ENCODE assay signal across 15 cellular contexts in the genomic region with DNA sequence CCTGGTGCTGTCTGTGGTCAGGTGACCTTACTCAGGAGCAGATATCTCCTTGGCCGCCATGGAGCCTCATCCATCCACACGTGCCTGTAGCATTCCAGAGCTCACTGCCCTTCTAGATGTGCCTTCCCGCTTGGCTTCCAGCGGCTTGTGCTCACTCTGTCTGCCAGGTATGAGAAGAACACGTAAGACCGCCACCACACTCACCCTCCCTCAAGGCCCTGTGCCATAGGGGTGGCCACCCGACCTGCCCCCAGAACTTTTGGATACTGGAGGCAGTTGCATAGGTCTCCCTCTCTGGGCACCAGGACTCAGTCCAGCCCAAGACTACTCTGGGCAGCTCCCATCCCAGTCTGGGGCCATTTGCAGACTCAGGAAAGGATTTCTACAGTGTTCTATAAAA. TPM values are rescaled to one million over a fixed set of nuclear protein-coding genes. Genes with fewer than 3 reads are reported as not detected.
DNase-seq lines count a peak whose midpoint lies in the region; ATAC-seq, FAIRE-seq and TF ChIP-seq lines count a peak whose summit lies in the region.
"Had no signal": no experiment of that assay in that cellular context is flagged by ENCODE, and none has a peak within 500 bp of the region (broad histone marks: within the 10 kb centered on the region; RNA-seq: fewer than 3 reads in every experiment).

No MANE protein-coding gene starts in this region.

- no peak overlapping the region for H3K9ac ChIP-seq in rectal smooth muscle tissue (ENCODE audit: low read length)

- DNase-seq in A549 (ENCODE audit: low read depth in 1 of 2, low spot score in 1 of 2) (no peak), Peyer's patch (peak in 1 of 3 donors; percentile 24), epithelial cell of prostate (ENCODE audit: low read depth, low spot score) (no peak), hippocampal formation (lab: John Stamatoyannopoulos, UW) (no peak), NCI-H446 treated with DMSO at 0.1 percent for 48 hours (lab: John Stamatoyannopoulos, UW) (no peak), osteoblast (ENCODE audit: insufficient read length, low spot score, missing footprints) (no peak)
- DNase-seq: activated CD4-positive, alpha-beta T cell treated with anti-CD3 and anti-CD28 coated beads, Interleukin-2, amount 50 U/mL, for 4 hours; activated T-cell treated with anti-CD3 and anti-CD28 coated beads, Interleukin-2, amount 50 U/mL, for 72 hours; CD8-positive, alpha-beta memory T cell; cerebellar nuclear complex; EL; NCI-H146 had no signal

- POLR2A ChIA-PET in A549 (lab: Yijun Ruan, JAX): interaction anchor here (1.5 to 2.3 kb wide), 2 partner anchors 19 to 30 kb away, joined by 5 to 8 read pairs; a partner anchor contains a TSS

- no peak overlapping the region for H2AFZ ChIP-seq in osteoblast (ENCODE audit: low read length)

- H3K36me3 ChIP-seq in Peyer's patch (no peaks in the 10 kb centered on the region), rectal smooth muscle tissue (ENCODE audit: control insufficient read depth, insufficient read depth, low read length) (peaks cover 8% of the 10 kb centered on the region), osteoblast (ENCODE audit: insufficient read depth, low read length) (peaks cover 32% of the 10 kb centered on the region)

- TF ChIP-seq CTCF in A549 (IDR thresholded peaks at IDR 0.05): no peak
- no peak for TF ChIP-seq CTCF in Peyer's patch (IDR thresholded peaks at IDR 0.05)
- TF ChIP-seq CTCF in osteoblast (IDR thresholded peaks at IDR 0.05; ENCODE audit: extremely low read depth, low read depth, low read length): no peak

- H3K4me2 ChIP-seq in A549: peak overlapping the region; percentile 50; the same call in 2 of the 3 replicates
- no peak overlapping the region for H3K4me2 ChIP-seq in osteoblast (ENCODE audit: insufficient read depth, low read length)

- H3K4me3 ChIP-seq in A549 (no peak overlapping the region), Peyer's patch (no peak overlapping the region), rectal smooth muscle tissue (ENCODE audit: low read length) (no peak overlapping the region), osteoblast (ENCODE audit: insufficient read depth, low read length) (no peak overlapping the region)

- H3K27me3 ChIP-seq in Peyer's patch (no peaks in the 10 kb centered on the region), rectal smooth muscle tissue (ENCODE audit: control insufficient read depth, insufficient read depth, low read length) (no peaks in the 10 kb centered on the region), osteoblast (ENCODE audit: insufficient read depth, low read length) (no peaks in the 10 kb centered on the region)

- ATAC-seq in A549 (no peak), HG02610 (IDR thresholded peaks at IDR 0.05; ENCODE audit: unreplicated experiment) (no peak)
- ATAC-seq: activated T-cell treated with anti-CD3 and anti-CD28 coated beads, Interleukin-2, amount 50 U/mL, for 72 hours had no signal

- H3K4me1 ChIP-seq in A549 (peaks cover 44% of the 10 kb centered on the region), Peyer's patch (peaks cover 0 to 41% (median 10%) of the 10 kb centered on the region in 4 donors), rectal smooth muscle tissue (ENCODE audit: control insufficient read depth, insufficient read depth, low read length) (peaks cover 42% of the 10 kb centered on the region), osteoblast (ENCODE audit: insufficient read depth, low read length) (peaks cover 23% of the 10 kb centered on the region)

- no peak for TF ChIP-seq RAD21 in A549 (conservative IDR thresholded peaks at IDR 0.05 in 1 of 2, IDR thresholded peaks at IDR 0.05 in 1 of 2)

- FAIRE-seq in A549 (lab: Jason Lieb, UNC): no peak

- H3K9me3 ChIP-seq in A549: no peaks in the 10 kb centered on the region
- no peaks in the 10 kb centered on the region for H3K9me3 ChIP-seq in Peyer's patch
- no peaks in the 10 kb centered on the region for H3K9me3 ChIP-seq in osteoblast (ENCODE audit: low read depth, low read length)

- peaks cover 53% of the 10 kb centered on the region for H3K79me2 ChIP-seq in osteoblast (ENCODE audit: insufficient read depth, low read length)

- H3K27ac ChIP-seq in A549 (peak overlapping the region; percentile 69 to 81; a peak in 3 of 6 replicates), Peyer's patch (peak overlapping the region in 3 of 4 donors; percentile 54 to 89 (median 59)), epithelial cell of prostate (peak overlapping the region; percentile 98), rectal smooth muscle tissue (ENCODE audit: low read depth, low read length) (peak overlapping the region; percentile 60), osteoblast (ENCODE audit: low read depth, low read length) (no peak overlapping the region)

- TF ChIP-seq POLR2A in A549 (IDR thresholded peaks at IDR 0.05; ENCODE audit: low read length): no peak
- no peak for TF ChIP-seq POLR2A in Peyer's patch (IDR thresholded peaks at IDR 0.05)

- TF ChIP-seq EP300 in A549 (IDR thresholded peaks at IDR 0.05): no peak

- CTCF ChIA-PET in A549 (lab: Yijun Ruan, JAX): interaction anchor here (1.1 to 36.9 kb wide), 4 partner anchors 5 to 164 kb away, joined by 3 to 1127 read pairs (median 1006); a partner anchor contains a TSS

- peaks cover 34% of the 10 kb centered on the region for H4K20me1 ChIP-seq in osteoblast (ENCODE audit: insufficient read depth, low read length)

- WGBS in A549 (ENCODE audit: missing lambda C conversion rate): 89% methylated on average over 7 of the region's 7 CpGs

TF ChIP-seq in A549, 52 proteins besides CTCF, POLR2A, EP300 and RAD21 (continues in another document):
- TF ChIP-seq FOXS1 (CRISPR knock-in tag; IDR thresholded peaks at IDR 0.05) (no peak), JUN (IDR thresholded peaks at IDR 0.05) (no peak), HDAC2 (IDR thresholded peaks at IDR 0.05) (no peak), EHMT2 (IDR thresholded peaks at IDR 0.05; ENCODE audit: low read depth) (no peak), TFCP2L1 (CRISPR knock-in tag; IDR thresholded peaks at IDR 0.05) (no peak)
- TF ChIP-seq, protein P1, sequence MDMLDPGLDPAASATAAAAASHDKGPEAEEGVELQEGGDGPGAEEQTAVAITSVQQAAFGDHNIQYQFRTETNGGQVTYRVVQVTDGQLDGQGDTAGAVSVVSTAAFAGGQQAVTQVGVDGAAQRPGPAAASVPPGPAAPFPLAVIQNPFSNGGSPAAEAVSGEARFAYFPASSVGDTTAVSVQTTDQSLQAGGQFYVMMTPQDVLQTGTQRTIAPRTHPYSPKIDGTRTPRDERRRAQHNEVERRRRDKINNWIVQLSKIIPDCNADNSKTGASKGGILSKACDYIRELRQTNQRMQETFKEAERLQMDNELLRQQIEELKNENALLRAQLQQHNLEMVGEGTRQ (IDR thresholded peaks at IDR 0.05): no peak
- TF ChIP-seq, protein P2, sequence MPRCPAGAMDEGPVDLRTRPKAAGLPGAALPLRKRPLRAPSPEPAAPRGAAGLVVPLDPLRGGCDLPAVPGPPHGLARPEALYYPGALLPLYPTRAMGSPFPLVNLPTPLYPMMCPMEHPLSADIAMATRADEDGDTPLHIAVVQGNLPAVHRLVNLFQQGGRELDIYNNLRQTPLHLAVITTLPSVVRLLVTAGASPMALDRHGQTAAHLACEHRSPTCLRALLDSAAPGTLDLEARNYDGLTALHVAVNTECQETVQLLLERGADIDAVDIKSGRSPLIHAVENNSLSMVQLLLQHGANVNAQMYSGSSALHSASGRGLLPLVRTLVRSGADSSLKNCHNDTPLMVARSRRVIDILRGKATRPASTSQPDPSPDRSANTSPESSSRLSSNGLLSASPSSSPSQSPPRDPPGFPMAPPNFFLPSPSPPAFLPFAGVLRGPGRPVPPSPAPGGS (IDR thresholded peaks at IDR 0.05): no peak

RNA-seq across cellular contexts. Expression of a gene that starts 4.1 kb away (rescaled TPM):
- polyA plus RNA-seq in A549 (2011; rRNA removed) (29.1 and 30.9 TPM in 2 replicates), A549 (2017; fragmentation: RNase III; extraction: RNeasy Plus Mini Kit Qiagen cat#74134 plus additional on column Dnase treatment) (27.4 to 31.7 TPM (median 31.3 TPM) in 3 replicates)
- polyA plus RNA-seq in A549 (2012; cell fraction: cytosol; rRNA removed): 24.7 and 37.8 TPM in 2 replicates
- 32.9 and 38.3 TPM in 2 replicates for polyA plus RNA-seq in A549 (2012; cell fraction: nucleus; rRNA removed)
- polyA minus RNA-seq in A549 (2011; rRNA and poly(A)+ RNA removed): 18.4 and 18.9 TPM in 2 replicates
- total RNA-seq in Peyer's patch (10 to 100 TPM in 1 of 4 donors, 1 to 10 TPM in 3; 3.5 to 10.3 (median 7.1) TPM), osteoblast (56.6 and 57.5 TPM in 2 replicates)

RNA-seq across cellular contexts. Expression of a gene that starts 19.3 kb away (rescaled TPM):
- polyA plus RNA-seq in A549 (2011; rRNA removed) (17.1 and 20.2 TPM in 2 replicates), A549 (2017; fragmentation: RNase III; extraction: RNeasy Plus Mini Kit Qiagen cat#74134 plus additional on column Dnase treatment) (17.1 to 20.1 TPM (median 19.6 TPM) in 3 replicates)
- polyA plus RNA-seq in A549 (2012; cell fraction: cytosol; rRNA removed): 18.3 and 21.1 TPM in 2 replicates
- 60.5 and 76.0 TPM in 2 replicates for polyA plus RNA-seq in A549 (2012; cell fraction: nucleus; rRNA removed)
- polyA minus RNA-seq in A549 (2011; rRNA and poly(A)+ RNA removed): 19.6 and 21.2 TPM in 2 replicates
- total RNA-seq in Peyer's patch (100 to 1,000 TPM in 1 of 4 donors, 10 to 100 TPM in 3; 61.1 to 121 (median 89.3) TPM), osteoblast (16.5 and 19.9 TPM in 2 replicates)

RNA-seq across cellular contexts. Expression of a gene that starts 30.6 kb away (rescaled TPM):
- 48.7 and 64.1 TPM in 2 replicates for polyA plus RNA-seq in A549 (2011; rRNA removed)
- polyA plus RNA-seq in A549 (2012; cell fraction: cytosol; rRNA removed): 66.1 and 88.3 TPM in 2 replicates
- 77.6 and 78.7 TPM in 2 replicates for polyA plus RNA-seq in A549 (2012; cell fraction: nucleus; rRNA removed)
- polyA plus RNA-seq in A549 (2017; fragmentation: RNase III; extraction: RNeasy Plus Mini Kit Qiagen cat#74134 plus additional on column Dnase treatment): 58.4 to 72.3 TPM (median 70.3 TPM) in 3 replicates
- 41.9 and 47.2 TPM in 2 replicates for polyA minus RNA-seq in A549 (2011; rRNA and poly(A)+ RNA removed)
- 10 to 100 TPM; 15.7 to 66.5 (median 47.4) TPM for total RNA-seq in Peyer's patch
- total RNA-seq in osteoblast: 101 and 105 TPM in 2 replicates

RNA-seq across cellular contexts. Expression of a gene that starts 54.2 kb away (rescaled TPM):
- 0.50 and 0.79 TPM in 2 replicates for polyA plus RNA-seq in A549 (2011; rRNA removed)
- polyA plus RNA-seq in A549 (2012; cell fraction: cytosol; rRNA removed): 1.0 and 1.3 TPM in 2 replicates
- polyA plus RNA-seq in A549 (2012; cell fraction: nucleus; rRNA removed): 1.2 TPM in 2 replicates
- 0.83 to 1.3 TPM (median 1.2 TPM) in 3 replicates for polyA plus RNA-seq in A549 (2017; fragmentation: RNase III; extraction: RNeasy Plus Mini Kit Qiagen cat#74134 plus additional on column Dnase treatment)
- polyA minus RNA-seq in A549 (2011; rRNA and poly(A)+ RNA removed): 0.29 and 0.37 TPM in 2 replicates
- total RNA-seq in Peyer's patch: 10 to 100 TPM in 3 of 4 donors, not detected in 1; 18.0 to 67.3 (median 48.9) TPM
- not detected in 2 replicates for total RNA-seq in osteoblast
- total RNA-seq: activated T-cell treated with anti-CD3 and anti-CD28 coated beads, Interleukin-2, amount 50 U/mL, for 72 hours; CD8-positive, alpha-beta memory T cell; kidney epithelial cell had no signal
